18 cellular contexts compared by ENCODE assay signal in genomic region chr5:142621227-142621626, GRCh38.
DNase-seq lines count a peak whose midpoint lies in the region; ATAC-seq and TF ChIP-seq lines count a peak whose summit lies in the region.
"Had no signal": no experiment of that assay in that cellular context is flagged by ENCODE, and none has a peak within 500 bp of the region (broad histone marks: within the 10 kb centered on the region; RNA-seq: fewer than 3 reads in every experiment).

No MANE protein-coding gene starts in this region.

- H3K4me2 ChIP-seq in SK-N-SH, result peak overlapping the region; percentile 67

- ATAC-seq in HG03460 (IDR thresholded peaks at IDR 0.05; ENCODE audit: unreplicated experiment) (no peak), HG03378 (IDR thresholded peaks at IDR 0.05; ENCODE audit: unreplicated experiment) (no peak), HG03280 (IDR thresholded peaks at IDR 0.05; ENCODE audit: unreplicated experiment) (no peak)
- ATAC-seq: GM12878, mucosa of descending colon had no signal

- no peak for TF ChIP-seq CTCF in SK-N-SH (IDR thresholded peaks at IDR 0.05)

- H3F3A ChIP-seq in SK-N-SH (replicated peaks; ENCODE audit: insufficient read depth), result peaks cover 15% of the 10 kb centered on the region

- H3K9me3 ChIP-seq in SK-N-SH, result 0 out of 2 replicates have a peak, but pooled peaks cover 9% of the 10 kb centered on the region
- H3K9me3 ChIP-seq: mucosa of descending colon had no signal

- no peaks in the 10 kb centered on the region for H4K20me1 ChIP-seq in SK-N-SH (ENCODE audit: insufficient read depth)

- POLR2A ChIA-PET in SK-N-SH (lab: Yijun Ruan, JAX), result no interaction called here

- H3K27me3 ChIP-seq in SK-N-SH (ENCODE audit: insufficient read depth), result no peaks in the 10 kb centered on the region

- H3K9me2 ChIP-seq in SK-N-SH, result no peaks in the 10 kb centered on the region

- no peak for TF ChIP-seq RAD21 in SK-N-SH (IDR thresholded peaks at IDR 0.05; ENCODE audit: low read length)

- WGBS in SK-N-SH (ENCODE audit: low lambda C conversion rate), result 35% methylated on average over 3 of the region's 3 CpGs

- CTCF ChIA-PET in SK-N-SH (lab: Yijun Ruan, JAX), result interaction anchor here (1.3 to 2.6 kb wide), 2 partner anchors 34 to 96 kb away, joined by 3 to 16 read pairs; no protein-coding TSS in a partner anchor

- DNase-seq in ELR (ENCODE audit: low read depth), result peak; percentile 90
- no peak for DNase-seq in SK-N-SH
- peak; percentile 84 for DNase-seq in fibroblast of peridontal ligament (ENCODE audit: extremely low read depth)
- peak; percentile 63 for DNase-seq in renal cortical epithelial cell (ENCODE audit: low read depth)
- no peak for DNase-seq in NCI-H1105 treated with DMSO at 0.1 percent for 48 hours (lab: John Stamatoyannopoulos, UW)
- DNase-seq: activated CD4-positive, alpha-beta T cell treated with anti-CD3 and anti-CD28 coated beads for 4 hours; activated T-cell treated with anti-CD3 and anti-CD28 coated beads, Interleukin-2, amount 50 U/mL, for 24 hours; DND-41; effector CD8-positive, alpha-beta T cell; islet precursor cell; mucosa of descending colon; NCI-H2029; NCI-H526 treated with DMSO at 0.1 percent for 48 hours had no signal

- H3K4me1 ChIP-seq in SK-N-SH (ENCODE audit: control insufficient read depth in 1 of 2, insufficient read depth in 2 of 2, low read depth in 1 of 2, low read length in 1 of 2), result peaks cover 17 to 38% of the 10 kb centered on the region in 2 experiments

- peak overlapping the region; percentile 30 for H3K9ac ChIP-seq in SK-N-SH

- peak in 1 of 2 experiments; percentile 63; a peak in 1 of 4 replicates for TF ChIP-seq EP300 in SK-N-SH (IDR thresholded peaks at IDR 0.05; ENCODE audit: borderline replicate concordance in 1 of 2, low read depth in 1 of 2, low read length in 1 of 2)

- H3K36me3 ChIP-seq in SK-N-SH (replicated peaks in 1 of 2; ENCODE audit: control insufficient read depth in 1 of 2, insufficient read depth in 2 of 2, low read length in 1 of 2), result peaks cover 0 to 4% of the 10 kb centered on the region in 2 experiments

- H3K79me2 ChIP-seq in SK-N-SH (ENCODE audit: insufficient read depth), result peaks cover 20% of the 10 kb centered on the region; the same call in 1 of the 2 replicates

- H3K4me3 ChIP-seq in SK-N-SH (ENCODE audit: low read depth in 2 of 2, low read length in 1 of 2), result peak overlapping the region in 1 of 2 experiments; percentile 22; a peak in 1 of 4 replicates
- H3K4me3 ChIP-seq: GM12878, mucosa of descending colon had no signal

- H3K27ac ChIP-seq in SK-N-SH (ENCODE audit: low read depth in 2 of 2, low read length in 1 of 2), result peak overlapping the region in 1 of 2 experiments; percentile 65; a peak in 2 of 4 replicates
- H3K27ac ChIP-seq: C4-2B had no signal

- H2AFZ ChIP-seq in SK-N-SH (ENCODE audit: low read depth), result 0 out of 2 replicates have a peak overlapping the region, but pooled peaks have one; percentile 5

TF ChIP-seq in SK-N-SH, 30 proteins besides CTCF, POLR2A, EP300 and RAD21:
- TF ChIP-seq PBX3 (IDR thresholded peaks at IDR 0.05) (0 out of 2 replicates have a peak, but pooled peaks have one; percentile 8), USF1 (IDR thresholded peaks at IDR 0.05; ENCODE audit: borderline replicate concordance, low read depth) (no peak), FOXJ3 (CRISPR knock-in tag; IDR thresholded peaks at IDR 0.05) (no peak), POLR2AphosphoS5 (IDR thresholded peaks at IDR 0.05; ENCODE audit: low read depth, low read length) (peak; percentile 18; the same call in 1 of the 2 replicates), SMC3 (IDR thresholded peaks at IDR 0.05; ENCODE audit: low read depth, low read length) (no peak), TCF12 (IDR thresholded peaks at IDR 0.05) (peak; percentile 64), TAF1 (IDR thresholded peaks at IDR 0.05; ENCODE audit: borderline replicate concordance, low read depth, low read length) (no peak), RFX5 (IDR thresholded peaks at IDR 0.05; ENCODE audit: low read length) (no peak), YY1 (IDR thresholded peaks at IDR 0.05; ENCODE audit: low read depth) (no peak), SIN3A (IDR thresholded peaks at IDR 0.05; ENCODE audit: borderline replicate concordance, low read depth, low read length) (no peak), MXI1 (IDR thresholded peaks at IDR 0.05; ENCODE audit: low read depth, low read length) (no peak), GABPA (IDR thresholded peaks at IDR 0.05; ENCODE audit: low read depth) (no peak), EZH2phosphoT487 (IDR thresholded peaks at IDR 0.05; ENCODE audit: borderline replicate concordance, low read depth) (no peak), FOSL2 (IDR thresholded peaks at IDR 0.05; ENCODE audit: borderline replicate concordance, low read depth) (peak; percentile 82), NRF1 (IDR thresholded peaks at IDR 0.05; ENCODE audit: low read depth, low read length) (no peak), TEAD4 (IDR thresholded peaks at IDR 0.05; ENCODE audit: borderline replicate concordance, insufficient read depth) (peak; percentile 56; the same call in 1 of the 2 replicates), NFIC (IDR thresholded peaks at IDR 0.05; ENCODE audit: borderline replicate concordance) (peak; percentile 6; the same call in 1 of the 2 replicates), FOXM1 (IDR thresholded peaks at IDR 0.05; ENCODE audit: low read depth) (no peak), MEF2A (IDR thresholded peaks at IDR 0.05; ENCODE audit: borderline replicate concordance, low read depth) (no peak), ELF1 (IDR thresholded peaks at IDR 0.05) (no peak), RXRA (IDR thresholded peaks at IDR 0.05; ENCODE audit: borderline replicate concordance, low read depth) (peak; percentile 6; the same call in 1 of the 2 replicates), JUND (IDR thresholded peaks at IDR 0.05) (peak; percentile 52; the same call in 1 of the 2 replicates)
- TF ChIP-seq, protein P1, sequence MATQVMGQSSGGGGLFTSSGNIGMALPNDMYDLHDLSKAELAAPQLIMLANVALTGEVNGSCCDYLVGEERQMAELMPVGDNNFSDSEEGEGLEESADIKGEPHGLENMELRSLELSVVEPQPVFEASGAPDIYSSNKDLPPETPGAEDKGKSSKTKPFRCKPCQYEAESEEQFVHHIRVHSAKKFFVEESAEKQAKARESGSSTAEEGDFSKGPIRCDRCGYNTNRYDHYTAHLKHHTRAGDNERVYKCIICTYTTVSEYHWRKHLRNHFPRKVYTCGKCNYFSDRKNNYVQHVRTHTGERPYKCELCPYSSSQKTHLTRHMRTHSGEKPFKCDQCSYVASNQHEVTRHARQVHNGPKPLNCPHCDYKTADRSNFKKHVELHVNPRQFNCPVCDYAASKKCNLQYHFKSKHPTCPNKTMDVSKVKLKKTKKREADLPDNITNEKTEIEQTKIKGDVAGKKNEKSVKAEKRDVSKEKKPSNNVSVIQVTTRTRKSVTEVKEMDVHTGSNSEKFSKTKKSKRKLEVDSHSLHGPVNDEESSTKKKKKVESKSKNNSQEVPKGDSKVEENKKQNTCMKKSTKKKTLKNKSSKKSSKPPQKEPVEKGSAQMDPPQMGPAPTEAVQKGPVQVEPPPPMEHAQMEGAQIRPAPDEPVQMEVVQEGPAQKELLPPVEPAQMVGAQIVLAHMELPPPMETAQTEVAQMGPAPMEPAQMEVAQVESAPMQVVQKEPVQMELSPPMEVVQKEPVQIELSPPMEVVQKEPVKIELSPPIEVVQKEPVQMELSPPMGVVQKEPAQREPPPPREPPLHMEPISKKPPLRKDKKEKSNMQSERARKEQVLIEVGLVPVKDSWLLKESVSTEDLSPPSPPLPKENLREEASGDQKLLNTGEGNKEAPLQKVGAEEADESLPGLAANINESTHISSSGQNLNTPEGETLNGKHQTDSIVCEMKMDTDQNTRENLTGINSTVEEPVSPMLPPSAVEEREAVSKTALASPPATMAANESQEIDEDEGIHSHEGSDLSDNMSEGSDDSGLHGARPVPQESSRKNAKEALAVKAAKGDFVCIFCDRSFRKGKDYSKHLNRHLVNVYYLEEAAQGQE (IDR thresholded peaks at IDR 0.05; ENCODE audit: low read depth, low read length), result no peak
- TF ChIP-seq, protein P2, sequence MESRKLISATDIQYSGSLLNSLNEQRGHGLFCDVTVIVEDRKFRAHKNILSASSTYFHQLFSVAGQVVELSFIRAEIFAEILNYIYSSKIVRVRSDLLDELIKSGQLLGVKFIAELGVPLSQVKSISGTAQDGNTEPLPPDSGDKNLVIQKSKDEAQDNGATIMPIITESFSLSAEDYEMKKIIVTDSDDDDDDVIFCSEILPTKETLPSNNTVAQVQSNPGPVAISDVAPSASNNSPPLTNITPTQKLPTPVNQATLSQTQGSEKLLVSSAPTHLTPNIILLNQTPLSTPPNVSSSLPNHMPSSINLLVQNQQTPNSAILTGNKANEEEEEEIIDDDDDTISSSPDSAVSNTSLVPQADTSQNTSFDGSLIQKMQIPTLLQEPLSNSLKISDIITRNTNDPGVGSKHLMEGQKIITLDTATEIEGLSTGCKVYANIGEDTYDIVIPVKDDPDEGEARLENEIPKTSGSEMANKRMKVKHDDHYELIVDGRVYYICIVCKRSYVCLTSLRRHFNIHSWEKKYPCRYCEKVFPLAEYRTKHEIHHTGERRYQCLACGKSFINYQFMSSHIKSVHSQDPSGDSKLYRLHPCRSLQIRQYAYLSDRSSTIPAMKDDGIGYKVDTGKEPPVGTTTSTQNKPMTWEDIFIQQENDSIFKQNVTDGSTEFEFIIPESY (IDR thresholded peaks at IDR 0.05; ENCODE audit: borderline replicate concordance, low read depth), result no peak
TF ChIP-seq in SK-N-SH: peak in this region for 8.

Comparison
In these comparisons a context has a peak if more than half of its experiments do, and no peak if none do; other contexts are left out.
1. DNase-seq: peak in ELR (single experiment), fibroblast of peridontal ligament (single experiment) and renal cortical epithelial cell (single experiment); none in SK-N-SH (single experiment) and NCI-H1105 treated with DMSO at 0.1 percent for 48 hours (single experiment).